ENCODE assay signal across 31 cellular contexts in the genomic region with DNA sequence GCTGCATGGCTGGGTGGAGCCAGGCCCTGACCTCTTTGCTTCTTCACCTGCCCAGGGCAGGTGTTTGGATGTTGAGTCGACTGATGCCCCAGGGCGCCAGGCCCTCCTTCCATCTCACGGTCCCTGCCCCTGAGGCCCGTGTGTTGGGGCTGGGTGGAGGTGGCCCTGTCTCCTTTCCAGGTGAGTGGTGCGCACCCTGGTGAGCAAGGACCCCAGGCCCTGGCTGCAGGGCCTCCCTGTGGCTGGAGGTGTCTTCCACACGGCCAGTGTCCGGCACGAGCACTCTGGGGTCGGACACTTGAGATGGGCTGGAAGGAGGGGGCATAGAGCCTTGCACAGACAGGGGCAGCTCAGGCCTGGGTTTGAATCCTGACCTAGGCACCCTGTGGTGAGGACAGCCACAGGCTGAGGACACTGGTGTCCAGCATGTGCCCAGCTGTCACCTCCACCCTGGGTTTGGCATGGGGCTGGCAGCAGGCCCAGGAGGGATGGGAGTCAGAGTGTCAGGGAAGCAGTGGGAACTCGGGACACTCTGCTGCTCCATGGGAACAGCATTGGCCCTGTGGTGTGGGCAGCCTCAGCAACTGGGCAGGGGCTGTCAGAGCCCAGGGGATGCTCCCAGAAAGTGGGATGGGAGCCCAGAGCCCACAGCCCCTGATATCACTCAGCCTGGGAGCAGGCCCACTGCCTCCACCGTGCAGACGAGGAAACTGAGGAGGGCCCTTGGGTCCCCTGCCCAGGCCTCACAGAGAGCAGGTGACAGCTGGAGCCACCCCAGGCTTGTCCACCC. TPM values are rescaled to one million over a fixed set of nuclear protein-coding genes. Genes with fewer than 3 reads are reported as not detected.
"Had no signal": no experiment of that assay in that cellular context is flagged by ENCODE, and none has a peak within 500 bp of the region (broad histone marks: within the 10 kb centered on the region; RNA-seq: fewer than 3 reads in every experiment).

No MANE protein-coding gene starts in this region.

- DNase-seq: activated CD4-positive, alpha-beta T cell treated with anti-CD3 and anti-CD28 coated beads, Interleukin-2, amount 10 ng/mL, durations not matched to agents 24 days and 14 days; activated CD4-positive, alpha-beta T cell treated with anti-CD3 and anti-CD28 coated beads, Interleukin-2, amount 50 U/mL, for 4 hours; activated CD8-positive, alpha-beta T cell treated with anti-CD3 and anti-CD28 coated beads for 36 hours; activated effector memory CD4-positive, alpha-beta T cell treated with anti-CD3 and anti-CD28 coated beads, Interleukin-2, amount 50 U/mL, for 16 hours; activated naive CD4-positive, alpha-beta T cell; activated naive CD4-positive, alpha-beta T cell treated with anti-CD3 and anti-CD28 coated beads, Interleukin-2, amount 50 U/mL, for 16 hours; activated naive CD8-positive, alpha-beta T cell treated with anti-CD3 and anti-CD28 coated beads for 36 hours; activated T-cell treated with anti-CD3 and anti-CD28 coated beads, Interleukin-2, amount 50 U/mL, for 1 hour; activated T-cell treated with anti-CD3 and anti-CD28 coated beads, Interleukin-2, amount 50 U/mL, for 72 hours; amniotic stem cell; aorta; brain microvascular endothelial cell; central memory CD4-positive, alpha-beta T cell; Kasumi-1; KG1; MG63; NCI-H1048; NCI-H1105 treated with DMSO at 0.1 percent for 48 hours; NCI-H1436 treated with DMSO at 0.1 percent for 48 hours; NCI-H187 treated with DMSO at 0.1 percent for 48 hours; NCI-H345; NCI-H524 treated with DMSO at 0.1 percent for 48 hours; SHP77; SJCRH30; SK-N-SH had no signal

- H3K4me2 ChIP-seq: SK-N-SH had no signal

- H3K9me3 ChIP-seq: MG63, SJCRH30, SK-N-SH had no signal

- H3K27ac ChIP-seq: brain microvascular endothelial cell, SJCRH30 had no signal

- ATAC-seq: activated CD8-positive, alpha-beta T cell treated with anti-CD3 and anti-CD28 coated beads for 36 hours; activated T-cell treated with anti-CD3 and anti-CD28 coated beads, Interleukin-2, amount 50 U/mL, for 72 hours; activated T-helper 17 cell treated with anti-CD3 and anti-CD28 coated beads, Interleukin-2, amount 50 U/mL, for 72 hours; Panc1 had no signal

- FAIRE-seq: TTC549 had no signal

- H3K4me1 ChIP-seq: SJCRH30 had no signal

- H3K36me3 ChIP-seq: brain microvascular endothelial cell, MG63, SJCRH30 had no signal

- H3K9ac ChIP-seq: SK-N-SH had no signal

- H3K4me3 ChIP-seq: MG63, SJCRH30 had no signal

- H3K27me3 ChIP-seq: brain microvascular endothelial cell, MG63 had no signal

RNA-seq across cellular contexts. Expression of a gene that starts 37.1 kb away (rescaled TPM):
- total RNA-seq: activated CD4-positive, alpha-beta T cell treated with anti-CD3 and anti-CD28 coated beads, Interleukin-2, amount 10 ng/mL, durations not matched to agents 24 days and 14 days; activated CD8-positive, alpha-beta memory T cell treated with anti-CD3 and anti-CD28 coated beads for 36 hours; activated CD8-positive, alpha-beta T cell treated with anti-CD3 and anti-CD28 coated beads for 36 hours; activated naive CD8-positive, alpha-beta T cell treated with anti-CD3 and anti-CD28 coated beads for 36 hours; activated T-cell treated with anti-CD3 and anti-CD28 coated beads, Interleukin-2, amount 50 U/mL, for 72 hours; NCI-H460; RPMI7951; SJCRH30 had no signal
- polyA plus RNA-seq: aorta had no signal
